Comparison of ENCODE assay signal across 27 cellular contexts in the genomic region with DNA sequence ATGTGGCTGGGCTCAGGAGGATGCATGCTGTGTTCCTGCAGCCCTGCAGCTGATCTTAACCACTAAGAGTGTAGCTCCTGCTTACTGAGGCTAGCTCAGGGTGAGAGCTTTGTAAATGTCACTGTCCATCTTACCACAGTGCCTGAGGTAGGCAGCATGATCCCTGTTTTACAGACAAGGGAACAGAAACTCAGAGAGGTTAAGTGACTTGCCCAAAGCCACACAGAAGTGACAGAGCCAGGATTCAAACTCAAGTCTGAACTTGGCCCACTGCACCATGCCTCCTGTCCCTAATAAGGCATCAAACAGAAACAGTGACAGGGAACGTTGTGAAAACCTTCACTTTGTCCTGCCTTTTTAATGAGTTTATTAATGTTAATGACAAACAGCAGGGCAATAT. TPM values are rescaled to one million over a fixed set of nuclear protein-coding genes. Genes with fewer than 3 reads are reported as not detected.
"Had no signal": no experiment of that assay in that cellular context is flagged by ENCODE, and none has a peak within 500 bp of the region (broad histone marks: within the 10 kb centered on the region; RNA-seq: fewer than 3 reads in every experiment).

No MANE protein-coding gene starts in this region.

- H3K4me3 ChIP-seq: colonic mucosa, esophagus squamous epithelium, lung, sigmoid colon, skin epidermis, stomach, thoracic aorta, transverse colon had no signal

- H3K27me3 ChIP-seq: colonic mucosa, sigmoid colon, transverse colon had no signal

- H3K36me3 ChIP-seq: colonic mucosa, esophagus squamous epithelium, neutrophil, sigmoid colon, stomach, transverse colon had no signal

- H3K4me1 ChIP-seq: colonic mucosa, esophagus squamous epithelium, foreskin keratinocyte, sigmoid colon had no signal

- H3K27ac ChIP-seq: colonic mucosa, esophagus squamous epithelium, foreskin keratinocyte, neutrophil, sigmoid colon, skin epidermis, stomach, thoracic aorta, transverse colon had no signal

- DNase-seq: colonic mucosa; dermis blood vessel endothelial cell; esophagus squamous epithelium; foreskin keratinocyte; left colon; left ventricle myocardium superior; mesenchymal stem cell; midbrain; naive B cell; nephron progenitor cell; posterior cingulate gyrus; sigmoid colon; stimulated activated CD4-positive, alpha-beta T cell treated with anti-CD3 and anti-CD28 coated beads, Interleukin-2, amount 100 ng/mL, for 24 hours; stimulated activated CD4-positive, alpha-beta T cell treated with anti-CD3 and anti-CD28 coated beads, Interleukin-4, amount 100 ng/mL, for 4 hours; stimulated activated naive B cell treated with anti-CD40 and anti-IgM and Interleukin-4, amounts not matched to agents 10 μg/mL and 1 μg/mL and 100 μg/mL, for 72 hours; stomach; substantia nigra; transverse colon had no signal

- H3K9me3 ChIP-seq: colonic mucosa, esophagus squamous epithelium, neutrophil, sigmoid colon, stomach, thoracic aorta, transverse colon had no signal

RNA-seq across cellular contexts. Expression of a gene that starts 31.6 kb away (rescaled TPM):
- total RNA-seq: colonic mucosa, dermis blood vessel endothelial cell, epithelial cell of proximal tubule, esophagus squamous epithelium, foreskin keratinocyte, kidney epithelial cell, left colon, left ventricle myocardium superior, lung, osteocyte, pulmonary artery endothelial cell, sigmoid colon, stomach, thoracic aorta, transverse colon, ureter had no signal
- polyA plus RNA-seq: foreskin keratinocyte, lung, sigmoid colon, stomach had no signal
